In genomic region chr14:89504602-89505320, GRCh38 we compare ENCODE assay signal across 1 cellular context.
TF ChIP-seq lines count a peak whose summit lies in the region.

No MANE protein-coding gene starts in this region.

TF ChIP-seq in WTC11, 78 proteins besides CTCF, POLR2A, EP300 and RAD21 (continued from another document):
- no peak for TF ChIP-seq ZNF512 (CRISPR knock-in tag; IDR thresholded peaks at IDR 0.05; ENCODE audit: borderline replicate concordance)
